8 cellular contexts compared by ENCODE assay signal in the genomic region with DNA sequence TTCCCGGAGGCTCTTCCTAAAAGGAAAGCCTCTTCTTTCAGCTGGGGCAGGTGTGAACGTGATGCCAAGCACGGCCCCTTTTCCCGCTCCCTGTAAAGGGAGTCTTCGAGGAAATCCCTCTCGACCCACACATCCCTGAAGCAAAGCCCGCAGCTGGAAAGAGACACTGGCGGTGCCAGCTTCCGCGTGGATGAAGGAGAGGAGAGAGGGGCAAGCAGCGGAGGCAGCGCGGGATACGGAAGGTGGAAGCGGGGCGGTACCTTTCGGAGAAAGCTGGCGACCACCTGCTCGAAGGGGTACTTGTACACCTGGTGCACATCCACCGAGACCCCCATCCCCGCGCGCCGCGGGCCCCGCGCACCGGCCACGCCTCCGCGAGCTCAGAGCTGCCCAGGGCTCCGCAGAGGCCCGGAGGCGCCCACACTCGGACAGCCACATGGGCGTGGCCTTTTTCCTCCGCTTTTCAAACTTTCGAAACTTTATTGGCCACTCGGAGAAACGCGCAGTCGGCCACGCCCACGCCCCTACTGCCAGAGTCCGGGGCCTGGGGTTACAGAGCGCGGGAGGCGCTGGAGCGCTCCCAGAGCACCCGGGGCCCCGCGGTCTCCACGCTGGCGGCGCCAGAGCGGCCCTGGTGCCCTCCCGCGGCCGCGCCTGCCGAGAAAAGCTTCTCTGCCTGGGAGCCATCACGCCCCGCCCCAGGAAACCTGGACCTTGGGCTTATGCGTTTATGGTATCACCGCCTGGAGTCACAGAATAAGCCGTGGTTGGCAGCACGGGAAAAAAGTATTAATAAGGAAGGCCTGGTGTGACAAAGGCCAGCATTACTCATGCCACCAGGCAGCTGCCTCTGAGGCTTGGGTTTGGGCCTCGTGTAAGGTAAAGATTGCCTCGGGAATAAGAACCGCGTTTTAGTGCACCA. TPM values are rescaled to one million over a fixed set of nuclear protein-coding genes. Genes with fewer than 3 reads are reported as not detected.
DNase-seq lines count a peak whose midpoint lies in the region; ATAC-seq and TF ChIP-seq lines count a peak whose summit lies in the region.

TSS of gene PRELID2 (minus strand) at position 426 of the 922 bp plus-strand sequence. CDS start at position 335, 91 bp downstream.

- no peaks in the 10 kb centered on the region for H3K27me3 ChIP-seq in CD8-positive, alpha-beta T cell (ENCODE audit: insufficient read depth, low read length)
- peaks cover 8% of the 10 kb centered on the region for H3K27me3 ChIP-seq in NT2/D1 (ENCODE audit: insufficient read depth, insufficient read length)

- POLR2A ChIA-PET in CD8-positive, alpha-beta T cell (lab: Charles Lee), result no interaction called here

- peak in 4 of 7 experiments; percentile 11 to 49 (median 28) for DNase-seq in CD8-positive, alpha-beta T cell
- DNase-seq in NT2/D1 (ENCODE audit: low read depth, low spot score) (peak; percentile 57), fibroblast of pulmonary artery (ENCODE audit: low read depth) (peak; percentile 88), naive B cell (peak; percentile 60)
- DNase-seq in activated T-cell treated with anti-CD3 and anti-CD28 coated beads, Interleukin-2, amount 50 U/mL, for 4 hours, result peak; percentile 31

- TF ChIP-seq CTCF in CD8-positive, alpha-beta T cell (IDR thresholded peaks at IDR 0.05), result no peak
- no peak for TF ChIP-seq CTCF in fibroblast of pulmonary artery (IDR thresholded peaks at IDR 0.05; ENCODE audit: low read length, missing control alignments)

- H3K9me3 ChIP-seq in CD8-positive, alpha-beta T cell (ENCODE audit: low read length), result no peaks in the 10 kb centered on the region
- H3K9me3 ChIP-seq in NT2/D1 (ENCODE audit: insufficient read depth, low read length), result no peaks in the 10 kb centered on the region

- intact Hi-C loops in CD8-positive, alpha-beta T cell (cut with DNase I, micrococcal nuclease), result no loop called here

- H3K4me1 ChIP-seq in CD8-positive, alpha-beta T cell (ENCODE audit: insufficient read depth, low read length), result no peaks in the 10 kb centered on the region
- no peaks in the 10 kb centered on the region for H3K4me1 ChIP-seq in NT2/D1 (ENCODE audit: insufficient read depth, insufficient read length)

- ATAC-seq in CD8-positive, alpha-beta T cell, result peak; percentile 51
- peak; percentile 86 for ATAC-seq in GM19455 (IDR thresholded peaks at IDR 0.05; ENCODE audit: unreplicated experiment)
- peak; percentile 85 for ATAC-seq in HG03520 (IDR thresholded peaks at IDR 0.05; ENCODE audit: unreplicated experiment)
- ATAC-seq in activated T-cell treated with anti-CD3 and anti-CD28 coated beads, Interleukin-2, amount 50 U/mL, for 4 hours, result peak; percentile 74 to 79
- ATAC-seq in naive B cell (ENCODE audit: low read depth in 2 of 2), result peak; percentile 88 to 91

- H3K4me3 ChIP-seq in CD8-positive, alpha-beta T cell (ENCODE audit: low read depth, low read length), result peak within 1 kb of the TSS; percentile 5
- H3K4me3 ChIP-seq in NT2/D1 (ENCODE audit: insufficient read length, low read depth) (peak within 1 kb of the TSS; percentile 66), fibroblast of pulmonary artery (replicated peaks; ENCODE audit: low read depth, low read length) (peak within 1 kb of the TSS; percentile 65)

- H3K27ac Mint-ChIP-seq in CD8-positive, alpha-beta T cell, result no peak within 1 kb of the TSS
- peak within 1 kb of the TSS in 5 of 6 donors; percentile 6 to 79 (median 8) for H3K27ac Mint-ChIP-seq in naive B cell
- H3K27ac Mint-ChIP-seq in stimulated activated naive CD8-positive, alpha-beta T cell treated with anti-CD3 and anti-CD28 coated beads, Interleukin-15, Interleukin-2, amounts not matched to agents 100 ng/mL and 50 ng/mL, for 24 hours, result no peak within 1 kb of the TSS

- H3K4me3 Mint-ChIP-seq in CD8-positive, alpha-beta T cell, result peak within 1 kb of the TSS; percentile 53
- peak within 1 kb of the TSS; percentile 64 for H3K4me3 Mint-ChIP-seq in activated T-cell treated with anti-CD3 and anti-CD28 coated beads, Interleukin-2, amount 50 U/mL, for 4 hours
- H3K4me3 Mint-ChIP-seq in naive B cell, result peak within 1 kb of the TSS; percentile 72 to 90 (median 85)
- peak within 1 kb of the TSS; percentile 60 for H3K4me3 Mint-ChIP-seq in stimulated activated naive CD8-positive, alpha-beta T cell treated with anti-CD3 and anti-CD28 coated beads, Interleukin-15, Interleukin-2, amounts not matched to agents 100 ng/mL and 50 ng/mL, for 24 hours

- no peaks in the 10 kb centered on the region for H3K36me3 ChIP-seq in CD8-positive, alpha-beta T cell (ENCODE audit: insufficient read depth, low read length)
- no peaks in the 10 kb centered on the region for H3K36me3 ChIP-seq in NT2/D1 (ENCODE audit: insufficient read depth, insufficient read length, low read length)

- H3K9ac ChIP-seq in NT2/D1 (ENCODE audit: insufficient read length, low read depth), result peak within 1 kb of the TSS; percentile 62

- H3K9me3 Mint-ChIP-seq in CD8-positive, alpha-beta T cell, result no peaks in the 10 kb centered on the region
- H3K9me3 Mint-ChIP-seq in activated T-cell treated with anti-CD3 and anti-CD28 coated beads, Interleukin-2, amount 50 U/mL, for 4 hours, result no peaks in the 10 kb centered on the region
- no peaks in the 10 kb centered on the region for H3K9me3 Mint-ChIP-seq in naive B cell
- no peaks in the 10 kb centered on the region for H3K9me3 Mint-ChIP-seq in stimulated activated naive CD8-positive, alpha-beta T cell treated with anti-CD3 and anti-CD28 coated beads, Interleukin-15, Interleukin-2, amounts not matched to agents 100 ng/mL and 50 ng/mL, for 24 hours

- peaks cover 9% of the 10 kb centered on the region for H3K4me1 Mint-ChIP-seq in CD8-positive, alpha-beta T cell (ENCODE audit: low read depth)
- H3K4me1 Mint-ChIP-seq in activated T-cell treated with anti-CD3 and anti-CD28 coated beads, Interleukin-2, amount 50 U/mL, for 4 hours (ENCODE audit: low read depth), result peaks cover 9% of the 10 kb centered on the region
- H3K4me1 Mint-ChIP-seq in naive B cell, result peaks cover 6 to 18% (median 12%) of the 10 kb centered on the region in 3 donors
- H3K4me1 Mint-ChIP-seq in stimulated activated naive CD8-positive, alpha-beta T cell treated with anti-CD3 and anti-CD28 coated beads, Interleukin-15, Interleukin-2, amounts not matched to agents 100 ng/mL and 50 ng/mL, for 24 hours (ENCODE audit: low read depth), result peaks cover 7% of the 10 kb centered on the region

- no peaks in the 10 kb centered on the region for H3K36me3 Mint-ChIP-seq in CD8-positive, alpha-beta T cell
- no peaks in the 10 kb centered on the region for H3K36me3 Mint-ChIP-seq in activated T-cell treated with anti-CD3 and anti-CD28 coated beads, Interleukin-2, amount 50 U/mL, for 4 hours (ENCODE audit: insufficient read depth)
- H3K36me3 Mint-ChIP-seq in naive B cell, result no peaks in the 10 kb centered on the region
- H3K36me3 Mint-ChIP-seq in stimulated activated naive CD8-positive, alpha-beta T cell treated with anti-CD3 and anti-CD28 coated beads, Interleukin-15, Interleukin-2, amounts not matched to agents 100 ng/mL and 50 ng/mL, for 24 hours (ENCODE audit: low read depth), result no peaks in the 10 kb centered on the region

- CTCF ChIA-PET in CD8-positive, alpha-beta T cell (lab: Charles Lee), result no interaction called here

- H3K27me3 Mint-ChIP-seq in CD8-positive, alpha-beta T cell (ENCODE audit: low read depth), result peaks cover 23% of the 10 kb centered on the region
- H3K27me3 Mint-ChIP-seq in activated T-cell treated with anti-CD3 and anti-CD28 coated beads, Interleukin-2, amount 50 U/mL, for 4 hours (ENCODE audit: low read depth), result peaks cover 13% of the 10 kb centered on the region
- peaks cover 0 to under 1% (median 0%) of the 10 kb centered on the region in 3 donors for H3K27me3 Mint-ChIP-seq in naive B cell
- peaks cover 26% of the 10 kb centered on the region for H3K27me3 Mint-ChIP-seq in stimulated activated naive CD8-positive, alpha-beta T cell treated with anti-CD3 and anti-CD28 coated beads, Interleukin-15, Interleukin-2, amounts not matched to agents 100 ng/mL and 50 ng/mL, for 24 hours

- no peak within 1 kb of the TSS for H3K27ac ChIP-seq in CD8-positive, alpha-beta T cell (ENCODE audit: low read depth, low read length)

RNA-seq across cellular contexts. Expression of gene PRELID2, which starts in this region (rescaled TPM):
- total RNA-seq in CD8-positive, alpha-beta T cell, result under 1 TPM in 1 of 2 experiments, not detected in 1; 0.38 TPM
- total RNA-seq in activated T-cell treated with anti-CD3 and anti-CD28 coated beads, Interleukin-2, amount 50 U/mL, for 4 hours, result 1 to 10 TPM in 2 of 3 donors, under 1 TPM in 1; 0.82 to 1.0 (median 1.0) TPM
- polyA plus RNA-seq in naive B cell (ENCODE audit: low read depth in 6 of 6), result 1 to 10 TPM; 2.8 to 5.3 (median 4.2) TPM

Comparison
In these comparisons a context has a peak if more than half of its experiments do, and no peak if none do; other contexts are left out.
1. Peak in DNase-seq, ATAC-seq and H3K4me3 ChIP-seq in CD8-positive, alpha-beta T cell; RNA of the gene not detected or under 1 TPM.
2. DNase-seq: peak in every context shown above with its lines; median percentile 88 in fibroblast of pulmonary artery; 60 in naive B cell; 57 in NT2/D1; 31 in activated T-cell treated with anti-CD3 and anti-CD28 coated beads, Interleukin-2, amount 50 U/mL, for 4 hours; 28 in CD8-positive, alpha-beta T cell.
3. H3K4me3 ChIP-seq: peak in every context shown above with its lines; median percentile 66 in NT2/D1; 65 in fibroblast of pulmonary artery; 5 in CD8-positive, alpha-beta T cell.
4. H3K27ac Mint-ChIP-seq: peak in naive B cell (5 of 6); none in CD8-positive, alpha-beta T cell (single experiment) and stimulated activated naive CD8-positive, alpha-beta T cell treated with anti-CD3 and anti-CD28 coated beads, Interleukin-15, Interleukin-2, amounts not matched to agents 100 ng/mL and 50 ng/mL, for 24 hours (single experiment).
5. Peak in every context shown above with its lines, with median percentiles within 50 percentile points of each other: ATAC-seq and H3K4me3 Mint-ChIP-seq.